19 cellular contexts compared by ENCODE assay signal in genomic region chr1:87140831-87141540, GRCh38.
A peak's percentile ranks its signal among the peaks of the same experiment; 100 is the strongest.
DNase-seq lines count a peak whose midpoint lies in the region; ATAC-seq lines count a peak whose summit lies in the region.
"Had no signal": no experiment of that assay in that cellular context is flagged by ENCODE, and none has a peak within 500 bp of the region (broad histone marks: within the 10 kb centered on the region; RNA-seq: fewer than 3 reads in every experiment).

No MANE protein-coding gene starts in this region.

- ATAC-seq in HG03469 (IDR thresholded peaks at IDR 0.05; ENCODE audit: unreplicated experiment): no peak
- ATAC-seq: naive thymus-derived CD8-positive, alpha-beta T cell had no signal

- DNase-seq in DMS53 (lab: John Stamatoyannopoulos, UW) (peak; percentile 28), DMS53 treated with DMSO at 0.1 percent for 48 hours (lab: John Stamatoyannopoulos, UW; ENCODE audit: unreplicated experiment) (no peak), SW480 (ENCODE audit: low spot score) (peak; percentile 63), iris pigment epithelial cell (ENCODE audit: low read depth) (peak; percentile 47), SKM-1 (lab: John Stamatoyannopoulos, UW; ENCODE audit: unreplicated experiment) (no peak), Ammon's horn (ENCODE audit: low spot score) (no peak), CD1c-positive myeloid dendritic cell (ENCODE audit: extremely low spot score) (no peak)
- DNase-seq: activated CD4-positive, alpha-beta T cell treated with anti-CD3 and anti-CD28 coated beads for 48 hours; activated CD8-positive, alpha-beta memory T cell treated with anti-CD3 and anti-CD28 coated beads, Interleukin-2, amount 50 U/mL, for 4 hours; activated naive CD4-positive, alpha-beta T cell treated with Interleukin-2 at 50 U/mL for 16 hours; cortex of kidney; glutamatergic neuron; mesenchymal stem cell; MG63; naive thymus-derived CD8-positive, alpha-beta T cell; NCI-H1694 treated with DMSO at 0.1 percent for 48 hours; NCI-H446 treated with DMSO at 0.1 percent for 48 hours; thyroid gland had no signal

Comparison
In these comparisons a context has a peak if more than half of its experiments do, and no peak if none do; other contexts are left out.
1. DNase-seq: peak in DMS53 (single experiment), SW480 (single experiment) and iris pigment epithelial cell (single experiment); none in DMS53 treated with DMSO at 0.1 percent for 48 hours (single experiment), SKM-1 (single experiment), Ammon's horn (single experiment) and CD1c-positive myeloid dendritic cell (single experiment).